ENCODE assay signal across 1 cellular context in the genomic region with DNA sequence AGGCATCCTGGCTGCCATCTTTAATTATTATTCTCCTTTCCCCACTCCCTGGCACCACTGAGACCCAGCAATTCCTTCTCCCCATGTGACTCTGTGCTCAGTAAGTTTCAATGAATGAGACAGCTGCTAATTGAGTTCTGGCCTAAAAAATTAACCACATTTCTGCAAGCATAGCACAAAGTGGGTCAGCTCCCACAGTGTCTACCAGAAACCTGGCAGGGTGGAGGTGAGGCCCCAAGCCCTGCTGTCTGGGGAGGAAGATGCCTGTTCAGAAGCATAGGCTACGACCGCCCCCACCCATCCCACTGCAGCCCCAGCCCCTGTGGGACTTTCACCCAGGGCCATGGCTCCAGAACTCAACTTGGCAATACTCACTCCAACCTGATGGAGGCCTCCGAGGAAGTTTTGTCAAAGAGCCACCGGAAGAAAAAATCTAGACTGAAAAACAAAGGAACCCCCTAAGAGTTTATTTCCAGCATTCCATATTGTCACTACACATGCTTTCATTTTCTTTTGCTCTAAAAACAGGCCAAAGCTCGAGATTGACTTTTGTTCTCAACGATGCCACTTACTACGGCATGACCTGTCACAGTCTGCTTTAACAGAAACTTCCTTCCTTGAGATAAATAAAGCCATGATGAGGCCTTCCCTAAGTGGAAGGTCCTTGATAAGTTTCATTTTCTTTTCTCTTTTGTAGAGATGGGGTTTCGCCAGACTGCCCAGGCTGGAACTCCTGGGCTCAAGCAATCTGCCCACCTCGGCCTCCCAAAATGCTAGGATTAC.
TF ChIP-seq lines count a peak whose summit lies in the region.

No MANE protein-coding gene starts in this region.

TF ChIP-seq in endothelial cell of umbilical vein, 7 proteins besides CTCF, POLR2A, EP300 and RAD21 (continued from another document):
- TF ChIP-seq FOS (IDR thresholded peaks at IDR 0.05; ENCODE audit: borderline replicate concordance, insufficient read depth, low read length) (no peak), POLR2AphosphoS5 (IDR thresholded peaks at IDR 0.05; ENCODE audit: insufficient read depth, low read depth, low read length) (no peak), GATA2 (IDR thresholded peaks at IDR 0.05; ENCODE audit: insufficient read depth, insufficient read length, low read depth, low read length) (no peak), MAX (IDR thresholded peaks at IDR 0.05; ENCODE audit: insufficient read depth, insufficient read length) (no peak), MYC (IDR thresholded peaks at IDR 0.05; ENCODE audit: low read depth, low read length) (no peak)
TF ChIP-seq in endothelial cell of umbilical vein: peak in this region for 0.
